In the genomic region with DNA sequence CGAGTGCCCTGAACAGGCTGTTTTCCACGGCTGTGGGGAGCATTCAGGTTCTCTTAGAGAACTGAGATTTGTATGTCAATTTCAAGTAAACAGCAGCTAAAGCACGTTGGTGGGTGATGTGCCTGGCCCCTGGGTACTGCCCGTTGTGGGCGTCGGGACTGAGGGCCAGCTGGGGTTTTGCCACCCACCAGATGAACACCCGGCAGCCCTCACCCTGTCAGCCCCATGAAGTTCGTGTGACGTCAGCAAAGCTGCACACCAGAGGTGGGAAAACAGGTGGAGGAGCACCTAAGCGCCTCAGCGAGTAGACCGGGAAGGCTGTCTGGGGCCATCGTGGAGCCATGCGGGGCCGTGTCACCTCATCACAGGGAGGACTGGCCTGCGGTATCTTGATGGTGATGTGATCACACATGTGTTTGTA, we compare ENCODE assay signal across 1 cellular context.
A peak's percentile ranks its signal among the peaks of the same experiment; 100 is the strongest.
TF ChIP-seq lines count a peak whose summit lies in the region.

No MANE protein-coding gene starts in this region.

TF ChIP-seq in K562, 482 proteins besides CTCF, POLR2A, EP300 and RAD21 (continued from another document):
- TF ChIP-seq, protein P1, sequence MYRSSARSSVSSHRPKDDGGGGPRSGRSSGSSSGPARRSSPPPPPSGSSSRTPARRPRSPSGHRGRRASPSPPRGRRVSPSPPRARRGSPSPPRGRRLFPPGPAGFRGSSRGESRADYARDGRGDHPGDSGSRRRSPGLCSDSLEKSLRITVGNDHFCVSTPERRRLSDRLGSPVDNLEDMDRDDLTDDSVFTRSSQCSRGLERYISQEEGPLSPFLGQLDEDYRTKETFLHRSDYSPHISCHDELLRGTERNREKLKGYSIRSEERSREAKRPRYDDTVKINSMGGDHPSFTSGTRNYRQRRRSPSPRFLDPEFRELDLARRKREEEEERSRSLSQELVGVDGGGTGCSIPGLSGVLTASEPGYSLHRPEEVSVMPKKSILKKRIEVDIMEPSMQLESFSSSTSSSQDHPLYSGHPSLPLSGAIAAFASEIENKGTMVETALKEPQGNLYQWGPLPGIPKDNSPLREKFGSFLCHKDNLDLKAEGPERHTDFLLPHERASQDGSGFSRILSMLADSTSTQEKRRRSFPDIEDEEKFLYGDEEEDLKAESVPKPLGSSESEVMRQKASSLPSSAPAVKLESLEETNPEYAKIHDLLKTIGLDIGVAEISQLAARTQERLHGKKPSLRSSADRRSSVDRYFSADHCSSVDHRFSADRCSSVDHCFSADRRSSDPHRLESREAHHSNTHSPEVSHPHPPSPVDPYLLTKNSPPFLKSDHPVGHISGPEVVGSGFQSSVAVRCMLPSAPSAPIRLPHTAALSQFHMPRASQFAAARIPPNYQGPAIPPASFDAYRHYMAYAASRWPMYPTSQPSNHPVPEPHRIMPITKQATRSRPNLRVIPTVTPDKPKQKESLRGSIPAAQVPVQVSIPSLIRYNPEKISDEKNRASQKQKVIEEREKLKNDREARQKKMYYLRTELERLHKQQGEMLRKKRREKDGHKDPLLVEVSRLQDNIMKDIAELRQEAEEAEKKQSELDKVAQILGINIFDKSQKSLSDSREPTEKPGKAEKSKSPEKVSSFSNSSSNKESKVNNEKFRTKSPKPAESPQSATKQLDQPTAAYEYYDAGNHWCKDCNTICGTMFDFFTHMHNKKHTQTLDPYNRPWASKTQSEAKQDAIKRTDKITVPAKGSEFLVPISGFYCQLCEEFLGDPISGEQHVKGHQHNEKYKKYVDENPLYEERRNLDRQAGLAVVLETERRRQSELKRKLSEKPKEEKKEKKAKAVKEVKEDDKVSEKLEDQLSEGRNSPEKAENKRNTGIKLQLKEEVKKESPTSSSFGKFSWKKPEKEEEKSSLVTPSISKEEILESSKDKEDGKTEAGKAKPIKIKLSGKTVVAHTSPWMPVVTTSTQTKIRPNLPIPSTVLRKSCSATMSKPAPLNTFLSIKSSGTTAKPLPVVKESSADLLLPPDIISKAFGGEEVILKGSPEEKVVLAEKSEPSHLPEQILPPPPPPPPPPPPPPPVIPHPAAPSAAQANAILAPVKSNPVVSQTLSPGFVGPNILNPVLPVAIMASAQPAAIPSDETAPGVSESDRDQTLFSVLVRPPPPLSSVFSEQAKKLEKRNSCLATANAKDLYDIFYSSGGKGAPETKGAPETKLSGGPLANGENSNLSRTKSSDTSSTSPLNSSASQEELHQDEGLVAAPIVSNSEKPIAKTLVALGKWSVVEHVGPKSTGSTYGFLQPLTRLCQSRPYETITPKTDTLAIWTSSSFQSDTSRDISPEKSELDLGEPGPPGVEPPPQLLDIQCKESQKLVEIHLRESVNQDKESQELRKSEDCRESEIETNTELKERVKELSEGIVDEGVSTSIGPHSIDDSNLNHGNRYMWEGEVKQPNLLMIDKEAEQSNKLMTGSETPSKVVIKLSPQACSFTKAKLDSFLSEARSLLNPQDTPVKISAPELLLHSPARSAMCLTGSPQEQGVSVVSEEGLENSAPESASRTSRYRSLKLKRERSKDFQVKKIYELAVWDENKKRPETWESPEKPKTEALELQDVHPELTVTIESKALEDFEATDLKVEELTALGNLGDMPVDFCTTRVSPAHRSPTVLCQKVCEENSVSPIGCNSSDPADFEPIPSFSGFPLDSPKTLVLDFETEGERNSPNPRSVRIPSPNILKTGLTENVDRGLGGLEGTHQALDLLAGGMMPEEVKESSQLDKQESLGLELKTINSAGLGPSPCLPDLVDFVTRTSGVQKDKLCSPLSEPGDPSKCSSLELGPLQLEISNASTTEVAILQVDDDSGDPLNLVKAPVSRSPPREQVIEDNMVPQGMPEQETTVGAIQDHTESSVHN (IDR thresholded peaks at IDR 0.05; ENCODE audit: borderline replicate concordance in 1 of 2, low read depth in 1 of 2), result no peak
- TF ChIP-seq, protein P2, sequence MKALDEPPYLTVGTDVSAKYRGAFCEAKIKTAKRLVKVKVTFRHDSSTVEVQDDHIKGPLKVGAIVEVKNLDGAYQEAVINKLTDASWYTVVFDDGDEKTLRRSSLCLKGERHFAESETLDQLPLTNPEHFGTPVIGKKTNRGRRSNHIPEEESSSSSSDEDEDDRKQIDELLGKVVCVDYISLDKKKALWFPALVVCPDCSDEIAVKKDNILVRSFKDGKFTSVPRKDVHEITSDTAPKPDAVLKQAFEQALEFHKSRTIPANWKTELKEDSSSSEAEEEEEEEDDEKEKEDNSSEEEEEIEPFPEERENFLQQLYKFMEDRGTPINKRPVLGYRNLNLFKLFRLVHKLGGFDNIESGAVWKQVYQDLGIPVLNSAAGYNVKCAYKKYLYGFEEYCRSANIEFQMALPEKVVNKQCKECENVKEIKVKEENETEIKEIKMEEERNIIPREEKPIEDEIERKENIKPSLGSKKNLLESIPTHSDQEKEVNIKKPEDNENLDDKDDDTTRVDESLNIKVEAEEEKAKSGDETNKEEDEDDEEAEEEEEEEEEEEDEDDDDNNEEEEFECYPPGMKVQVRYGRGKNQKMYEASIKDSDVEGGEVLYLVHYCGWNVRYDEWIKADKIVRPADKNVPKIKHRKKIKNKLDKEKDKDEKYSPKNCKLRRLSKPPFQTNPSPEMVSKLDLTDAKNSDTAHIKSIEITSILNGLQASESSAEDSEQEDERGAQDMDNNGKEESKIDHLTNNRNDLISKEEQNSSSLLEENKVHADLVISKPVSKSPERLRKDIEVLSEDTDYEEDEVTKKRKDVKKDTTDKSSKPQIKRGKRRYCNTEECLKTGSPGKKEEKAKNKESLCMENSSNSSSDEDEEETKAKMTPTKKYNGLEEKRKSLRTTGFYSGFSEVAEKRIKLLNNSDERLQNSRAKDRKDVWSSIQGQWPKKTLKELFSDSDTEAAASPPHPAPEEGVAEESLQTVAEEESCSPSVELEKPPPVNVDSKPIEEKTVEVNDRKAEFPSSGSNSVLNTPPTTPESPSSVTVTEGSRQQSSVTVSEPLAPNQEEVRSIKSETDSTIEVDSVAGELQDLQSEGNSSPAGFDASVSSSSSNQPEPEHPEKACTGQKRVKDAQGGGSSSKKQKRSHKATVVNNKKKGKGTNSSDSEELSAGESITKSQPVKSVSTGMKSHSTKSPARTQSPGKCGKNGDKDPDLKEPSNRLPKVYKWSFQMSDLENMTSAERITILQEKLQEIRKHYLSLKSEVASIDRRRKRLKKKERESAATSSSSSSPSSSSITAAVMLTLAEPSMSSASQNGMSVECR (CRISPR knock-in tag; IDR thresholded peaks at IDR 0.05), result no peak
- TF ChIP-seq PRPF4 (IDR thresholded peaks at IDR 0.05; ENCODE audit: insufficient read depth, low read depth, low read length, poor library complexity, severe bottlenecking) (no peak), ZNF212 (CRISPR knock-in tag; IDR thresholded peaks at IDR 0.05) (no peak), RBM22 (IDR thresholded peaks at IDR 0.05; ENCODE audit: low read depth, low read length, poor library complexity, severe bottlenecking) (peak; percentile 38), TARDBP (IDR thresholded peaks at IDR 0.05) (no peak), SP1 (CRISPR knock-in tag; IDR thresholded peaks at IDR 0.05) (no peak), KLF13 (tag; IDR thresholded peaks at IDR 0.05; ENCODE audit: borderline replicate concordance, low read depth) (no peak), ZNF140 (CRISPR knock-in tag; IDR thresholded peaks at IDR 0.05) (no peak), ZNF695 (CRISPR knock-in tag; IDR thresholded peaks at IDR 0.05) (no peak), MED1 (CRISPR knock-in tag; IDR thresholded peaks at IDR 0.05; ENCODE audit: borderline replicate concordance) (no peak), ZNF780A (CRISPR knock-in tag; IDR thresholded peaks at IDR 0.05) (no peak), ZNF586 (CRISPR knock-in tag; conservative IDR thresholded peaks at IDR 0.05) (no peak), ZNF707 (CRISPR knock-in tag; conservative IDR thresholded peaks at IDR 0.05) (no peak), EWSR1 (IDR thresholded peaks at IDR 0.05; ENCODE audit: borderline replicate concordance, low read depth, partially characterized antibody) (no peak), ZFP1 (CRISPR knock-in tag; IDR thresholded peaks at IDR 0.05) (no peak), CBFA2T3 (IDR thresholded peaks at IDR 0.05) (no peak)
- TF ChIP-seq, protein P3, sequence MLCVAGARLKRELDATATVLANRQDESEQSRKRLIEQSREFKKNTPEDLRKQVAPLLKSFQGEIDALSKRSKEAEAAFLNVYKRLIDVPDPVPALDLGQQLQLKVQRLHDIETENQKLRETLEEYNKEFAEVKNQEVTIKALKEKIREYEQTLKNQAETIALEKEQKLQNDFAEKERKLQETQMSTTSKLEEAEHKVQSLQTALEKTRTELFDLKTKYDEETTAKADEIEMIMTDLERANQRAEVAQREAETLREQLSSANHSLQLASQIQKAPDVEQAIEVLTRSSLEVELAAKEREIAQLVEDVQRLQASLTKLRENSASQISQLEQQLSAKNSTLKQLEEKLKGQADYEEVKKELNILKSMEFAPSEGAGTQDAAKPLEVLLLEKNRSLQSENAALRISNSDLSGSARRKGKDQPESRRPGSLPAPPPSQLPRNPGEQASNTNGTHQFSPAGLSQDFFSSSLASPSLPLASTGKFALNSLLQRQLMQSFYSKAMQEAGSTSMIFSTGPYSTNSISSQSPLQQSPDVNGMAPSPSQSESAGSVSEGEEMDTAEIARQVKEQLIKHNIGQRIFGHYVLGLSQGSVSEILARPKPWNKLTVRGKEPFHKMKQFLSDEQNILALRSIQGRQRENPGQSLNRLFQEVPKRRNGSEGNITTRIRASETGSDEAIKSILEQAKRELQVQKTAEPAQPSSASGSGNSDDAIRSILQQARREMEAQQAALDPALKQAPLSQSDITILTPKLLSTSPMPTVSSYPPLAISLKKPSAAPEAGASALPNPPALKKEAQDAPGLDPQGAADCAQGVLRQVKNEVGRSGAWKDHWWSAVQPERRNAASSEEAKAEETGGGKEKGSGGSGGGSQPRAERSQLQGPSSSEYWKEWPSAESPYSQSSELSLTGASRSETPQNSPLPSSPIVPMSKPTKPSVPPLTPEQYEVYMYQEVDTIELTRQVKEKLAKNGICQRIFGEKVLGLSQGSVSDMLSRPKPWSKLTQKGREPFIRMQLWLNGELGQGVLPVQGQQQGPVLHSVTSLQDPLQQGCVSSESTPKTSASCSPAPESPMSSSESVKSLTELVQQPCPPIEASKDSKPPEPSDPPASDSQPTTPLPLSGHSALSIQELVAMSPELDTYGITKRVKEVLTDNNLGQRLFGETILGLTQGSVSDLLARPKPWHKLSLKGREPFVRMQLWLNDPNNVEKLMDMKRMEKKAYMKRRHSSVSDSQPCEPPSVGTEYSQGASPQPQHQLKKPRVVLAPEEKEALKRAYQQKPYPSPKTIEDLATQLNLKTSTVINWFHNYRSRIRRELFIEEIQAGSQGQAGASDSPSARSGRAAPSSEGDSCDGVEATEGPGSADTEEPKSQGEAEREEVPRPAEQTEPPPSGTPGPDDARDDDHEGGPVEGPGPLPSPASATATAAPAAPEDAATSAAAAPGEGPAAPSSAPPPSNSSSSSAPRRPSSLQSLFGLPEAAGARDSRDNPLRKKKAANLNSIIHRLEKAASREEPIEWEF (CRISPR knock-in tag; IDR thresholded peaks at IDR 0.05), result no peak
